In the genomic region with DNA sequence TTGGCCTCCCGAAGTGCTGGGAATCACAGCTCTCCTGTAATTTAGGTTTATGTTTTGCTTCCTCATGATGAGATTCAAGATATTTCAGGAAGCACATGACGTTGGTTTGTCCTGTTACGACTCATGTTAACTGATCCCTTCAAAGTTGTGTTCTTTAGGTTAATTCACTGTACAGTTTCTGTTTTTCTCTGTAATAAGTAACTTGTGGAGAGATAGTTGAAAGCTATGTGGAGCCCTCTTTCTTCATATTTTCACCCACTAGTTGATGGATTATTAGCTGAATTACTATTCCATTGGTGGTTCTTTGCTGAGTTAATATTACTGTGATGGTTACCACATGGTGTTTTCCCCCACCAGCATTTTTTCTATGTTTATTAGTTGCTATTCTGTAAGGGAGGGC, we compare ENCODE assay signal across 1 cellular context.
TF ChIP-seq lines count a peak whose summit lies in the region.

No MANE protein-coding gene starts in this region.

TF ChIP-seq in IMR-90, 13 proteins besides CTCF, POLR2A, EP300 and RAD21:
- TF ChIP-seq, protein P1, sequence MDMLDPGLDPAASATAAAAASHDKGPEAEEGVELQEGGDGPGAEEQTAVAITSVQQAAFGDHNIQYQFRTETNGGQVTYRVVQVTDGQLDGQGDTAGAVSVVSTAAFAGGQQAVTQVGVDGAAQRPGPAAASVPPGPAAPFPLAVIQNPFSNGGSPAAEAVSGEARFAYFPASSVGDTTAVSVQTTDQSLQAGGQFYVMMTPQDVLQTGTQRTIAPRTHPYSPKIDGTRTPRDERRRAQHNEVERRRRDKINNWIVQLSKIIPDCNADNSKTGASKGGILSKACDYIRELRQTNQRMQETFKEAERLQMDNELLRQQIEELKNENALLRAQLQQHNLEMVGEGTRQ (IDR thresholded peaks at IDR 0.05; ENCODE audit: low read depth, low read length): no peak
- TF ChIP-seq MXI1 (IDR thresholded peaks at IDR 0.05; ENCODE audit: borderline replicate concordance, low read depth, low read length) (no peak), RCOR1 (IDR thresholded peaks at IDR 0.05; ENCODE audit: insufficient replicate concordance, low read length) (no peak), MAZ (IDR thresholded peaks at IDR 0.05; ENCODE audit: borderline replicate concordance, low read depth, low read length) (no peak), MAFK (IDR thresholded peaks at IDR 0.05; ENCODE audit: low read depth, low read length) (no peak), NFE2L2 (IDR thresholded peaks at IDR 0.05; ENCODE audit: low read depth, low read length) (no peak), RFX5 (IDR thresholded peaks at IDR 0.05; ENCODE audit: low read depth, low read length) (no peak), BHLHE40 (IDR thresholded peaks at IDR 0.05; ENCODE audit: low read depth, low read length) (no peak), FOS (IDR thresholded peaks at IDR 0.05; ENCODE audit: low read depth, low read length) (no peak), CEBPB (IDR thresholded peaks at IDR 0.05; ENCODE audit: low read depth, low read length) (no peak), CHD1 (IDR thresholded peaks at IDR 0.05; ENCODE audit: low read depth, low read length) (no peak)
